6 cellular contexts compared by ENCODE assay signal in the genomic region with DNA sequence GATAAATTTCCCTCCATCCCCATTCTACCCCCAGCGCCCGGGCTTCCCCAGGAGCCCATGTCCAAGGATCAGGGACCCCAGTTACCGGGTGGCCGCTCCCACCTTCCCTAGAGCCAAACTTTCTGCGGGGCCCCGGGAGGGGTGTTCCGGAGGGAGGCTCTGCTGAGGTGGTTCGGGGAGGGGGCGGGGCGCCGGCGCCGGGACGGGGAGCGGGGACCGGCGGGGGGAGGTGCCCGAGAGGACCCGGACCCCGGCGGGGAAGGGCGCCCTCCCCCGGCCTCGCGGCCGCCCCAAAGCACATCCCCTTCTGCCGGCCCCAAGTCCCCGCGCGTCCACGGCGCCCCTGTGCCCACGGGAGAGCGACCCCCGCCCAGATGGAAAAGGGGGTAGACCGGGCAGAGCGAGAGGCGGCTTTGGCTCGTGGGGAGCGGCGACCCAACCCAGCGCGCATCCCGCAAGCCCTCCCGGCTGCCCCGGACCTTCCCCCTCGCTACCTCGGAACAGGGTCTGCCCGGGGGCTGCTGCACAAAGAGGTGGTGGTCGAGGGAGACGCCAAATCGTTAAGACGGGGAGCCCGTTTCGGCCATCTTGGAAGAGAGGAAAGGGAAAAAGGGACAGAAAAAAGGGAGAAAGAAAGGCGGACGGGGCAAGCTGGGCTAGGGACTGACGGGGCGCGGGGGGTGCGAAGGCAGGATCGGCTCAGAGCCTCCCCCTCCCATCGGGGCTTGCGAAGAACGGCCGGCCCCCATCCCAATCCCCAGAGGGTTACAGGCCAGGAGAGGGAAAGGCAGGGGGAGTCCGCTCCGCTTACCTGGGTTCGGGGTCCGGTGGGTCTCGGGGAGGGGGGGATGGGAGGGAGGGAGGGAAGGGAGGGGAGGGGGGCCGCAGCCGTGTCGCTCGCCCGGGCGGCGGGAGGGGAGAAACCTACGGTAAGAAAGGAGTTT. TPM values are rescaled to one million over a fixed set of nuclear protein-coding genes. Genes with fewer than 3 reads are reported as not detected.
A peak's percentile ranks its signal among the peaks of the same experiment; 100 is the strongest.
DNase-seq lines count a peak whose midpoint lies in the region; ATAC-seq, FAIRE-seq and TF ChIP-seq lines count a peak whose summit lies in the region.

No MANE protein-coding gene starts in this region.

- peak overlapping the region; percentile 84 for H3K27ac ChIP-seq in HepG2 (ENCODE audit: extremely low read length, insufficient read depth, low read length)

- 0 out of 2 replicates have a peak, but pooled peaks have one; percentile 5 for TF ChIP-seq CTCF in WI38 (IDR thresholded peaks at IDR 0.05; ENCODE audit: low read depth, low read length)
- TF ChIP-seq CTCF in HepG2 (CRISPR knock-in tag; IDR thresholded peaks at IDR 0.05) = peak; percentile 70

- in situ Hi-C loops in HAP-1 (cut with MboI; ENCODE audit: low sequenced_read_pairs) = no loop called here
- in situ Hi-C loops in HepG2 (cut with HindIII; ENCODE audit: extremely low pct_ligation_motif_present, low pct_unique_long_range_greater_than_20kb) = no loop called here

- DNase-seq in HAP-1 (ENCODE audit: low spot score in 2 of 2) = peak in 1 of 2 experiments; percentile 76
- no peak for DNase-seq in HepG2 (ENCODE audit: low spot score)
- DNase-seq in cortex of kidney (lab: John Stamatoyannopoulos, UW) = no peak
- DNase-seq in MV-4-11 (lab: John Stamatoyannopoulos, UW) = no peak

- no peak for FAIRE-seq in HepG2 (lab: Jason Lieb, UNC)

- H3K9me3 ChIP-seq in HAP-1 = no peaks in the 10 kb centered on the region
- H3K9me3 ChIP-seq in HepG2 (ENCODE audit: low read length) = no peaks in the 10 kb centered on the region

- 2% methylated on average over 61 of the region's 79 CpGs for WGBS in HepG2 (ENCODE audit: low lambda C conversion rate)

- no peak for TF ChIP-seq POLR2A in HepG2 (IDR thresholded peaks at IDR 0.05; ENCODE audit: insufficient read depth in 1 of 2, low read depth in 2 of 2, low read length in 2 of 2)

- H2AFZ ChIP-seq in HepG2 (ENCODE audit: low read length) = no peak overlapping the region

- peaks cover 10% of the 10 kb centered on the region for H4K20me1 ChIP-seq in HepG2 (ENCODE audit: insufficient read depth, low read length)

- peak; percentile 24; the same call in 1 of the 2 replicates for TF ChIP-seq RAD21 in HepG2 (CRISPR knock-in tag; IDR thresholded peaks at IDR 0.05)

- CTCF ChIA-PET in HepG2 (lab: Yijun Ruan, JAX; ENCODE audit: low intra/inter-chr PET ratio, low total read pairs) = interaction anchor here (2.5 kb wide), 1 partner anchor 14 kb away, joined by 6 read pairs; no protein-coding TSS in a partner anchor

- peaks cover 46% of the 10 kb centered on the region for H3K79me2 ChIP-seq in HepG2 (ENCODE audit: insufficient read depth, low read length)

- peaks cover 20% of the 10 kb centered on the region for H3K4me1 ChIP-seq in HAP-1
- peaks cover 58% of the 10 kb centered on the region for H3K4me1 ChIP-seq in HepG2 (ENCODE audit: insufficient read depth, low read length)

- H3K27me3 ChIP-seq in HAP-1 (ENCODE audit: low read depth) (no peaks in the 10 kb centered on the region), HepG2 (ENCODE audit: control insufficient read depth in 1 of 2, insufficient read depth in 2 of 2, low read length in 2 of 2) (no peaks in the 10 kb centered on the region; a peak in 1 of 5 replicates)

- intact Hi-C loops in HepG2 (cut with micrococcal nuclease; ENCODE audit: unreplicated experiment) = loop anchor here (2.0 kb wide), 1 partner anchor 17 kb away; a partner anchor contains a TSS

- H3K4me3 ChIP-seq in HAP-1 = peak overlapping the region; percentile 97
- peak overlapping the region; percentile 78 for H3K4me3 ChIP-seq in WI38 (ENCODE audit: low read depth, low read length)
- H3K4me3 ChIP-seq in HepG2 (replicated peaks in 1 of 3; ENCODE audit: insufficient read depth in 1 of 3, low read depth in 2 of 3, low read length in 3 of 3) = peak overlapping the region; percentile 84 to 94 (median 93)

- no peak for TF ChIP-seq EP300 in HepG2 (IDR thresholded peaks at IDR 0.05; ENCODE audit: low read depth in 2 of 2, low read length in 2 of 2)
- no peak for TF ChIP-seq EP300 in HepG2 (CRISPR knock-in tag; IDR thresholded peaks at IDR 0.05; ENCODE audit: borderline replicate concordance)

- BruUV-seq in HepG2 (replicated peaks; lab: Mats Ljungman, UMichigan) = no TSS peak

- POLR2A ChIA-PET in HepG2 (lab: Yijun Ruan, JAX) = no interaction called here

- H3K9ac ChIP-seq in HepG2 (ENCODE audit: insufficient read depth, low read depth, low read length) = peak overlapping the region; percentile 85

- H3K4me2 ChIP-seq in HepG2 (ENCODE audit: low read depth, low read length) = peak overlapping the region; percentile 92

- H3K36me3 ChIP-seq in HAP-1 (replicated peaks) (peaks cover 11% of the 10 kb centered on the region), HepG2 (replicated peaks in 1 of 2; ENCODE audit: control insufficient read depth in 1 of 2, insufficient read depth in 2 of 2, low read length in 2 of 2) (peaks cover 2 to 3% of the 10 kb centered on the region in 2 experiments; a peak in 3 of 5 replicates)

- ATAC-seq in HepG2 = no peak
- ATAC-seq in GM21737 (IDR thresholded peaks at IDR 0.05; ENCODE audit: unreplicated experiment) = no peak

RNA-seq across cellular contexts. Expression of a gene that starts 0.5 kb away (rescaled TPM):
- 11.6 and 11.7 TPM in 2 replicates for total RNA-seq in HepG2 (2016; rRNA removed; fragmentation: Illumina TruSeq; extraction: Trizol)
- 12.6 and 19.2 TPM in 2 replicates for total RNA-seq in HepG2 (2016; cell fraction: cytosol; rRNA removed; fragmentation: Illumina TruSeq; extraction: Trizol; ENCODE audit: low read depth)
- 8.9 and 11.5 TPM in 2 replicates for total RNA-seq in HepG2 (2016; cell fraction: insoluble cytoplasmic fraction; rRNA removed; fragmentation: Illumina TruSeq; extraction: Trizol)
- total RNA-seq in HepG2 (2016; cell fraction: membrane; rRNA removed; fragmentation: Illumina TruSeq; extraction: Trizol) = 33.3 and 35.3 TPM in 2 replicates
- 13.3 and 14.9 TPM in 2 replicates for total RNA-seq in HepG2 (2016; cell fraction: nucleus; rRNA removed; fragmentation: Illumina TruSeq; extraction: Trizol)
- polyA plus RNA-seq in HepG2 (2011; rRNA removed) = 29.4 and 30.6 TPM in 2 replicates
- 18.7 and 30.8 TPM in 2 replicates for polyA plus RNA-seq in HepG2 (2011; cell fraction: cytosol; rRNA removed)
- polyA plus RNA-seq in HepG2 (2011; cell fraction: nucleus; rRNA removed) = 53.9 and 68.1 TPM in 2 replicates
- polyA plus RNA-seq in HepG2 (2012) = 32.6 and 40.9 TPM in 2 replicates
- 194 and 224 TPM in 2 replicates for polyA plus RNA-seq in HepG2 (2016; cell fraction: cytosol; fragmentation: Illumina TruSeq; extraction: Trizol; ENCODE audit: low read depth)
- polyA plus RNA-seq in HepG2 (2016; cell fraction: insoluble cytoplasmic fraction; fragmentation: Illumina TruSeq; extraction: Trizol; ENCODE audit: low read depth) = 44.1 and 62.1 TPM in 2 replicates
- polyA plus RNA-seq in HepG2 (2016; cell fraction: membrane; fragmentation: Illumina TruSeq; extraction: Trizol; ENCODE audit: low read depth) = 209 and 253 TPM in 2 replicates
- 85.1 and 95.0 TPM in 2 replicates for polyA plus RNA-seq in HepG2 (2016; cell fraction: nucleus; fragmentation: Illumina TruSeq; extraction: Trizol; ENCODE audit: insufficient read depth, low read depth)
- polyA minus RNA-seq in HepG2 (2011; rRNA and poly(A)+ RNA removed; ENCODE audit: low replicate concordance) = 11.1 and 38.8 TPM in 2 replicates
- 30.5 and 32.4 TPM in 2 replicates for polyA minus RNA-seq in HepG2 (2011; cell fraction: cytosol; rRNA and poly(A)+ RNA removed)
- 13.9 and 14.2 TPM in 2 replicates for polyA minus RNA-seq in HepG2 (2011; cell fraction: nucleus; rRNA and poly(A)+ RNA removed)

RNA-seq across cellular contexts. Expression of a gene that starts 4.9 kb away (rescaled TPM):
- total RNA-seq in HepG2 (2016; rRNA removed; fragmentation: Illumina TruSeq; extraction: Trizol) = 517 and 688 TPM in 2 replicates
- 265 and 305 TPM in 2 replicates for total RNA-seq in HepG2 (2016; cell fraction: cytosol; rRNA removed; fragmentation: Illumina TruSeq; extraction: Trizol; ENCODE audit: low read depth)
- 517 and 718 TPM in 2 replicates for total RNA-seq in HepG2 (2016; cell fraction: insoluble cytoplasmic fraction; rRNA removed; fragmentation: Illumina TruSeq; extraction: Trizol)
- total RNA-seq in HepG2 (2016; cell fraction: membrane; rRNA removed; fragmentation: Illumina TruSeq; extraction: Trizol) = 175 and 189 TPM in 2 replicates
- 146 and 163 TPM in 2 replicates for total RNA-seq in HepG2 (2016; cell fraction: nucleus; rRNA removed; fragmentation: Illumina TruSeq; extraction: Trizol)
- 317 and 366 TPM in 2 replicates for polyA plus RNA-seq in HepG2 (2011; rRNA removed)
- polyA plus RNA-seq in HepG2 (2011; cell fraction: cytosol; rRNA removed) = 470 and 640 TPM in 2 replicates
- polyA plus RNA-seq in HepG2 (2011; cell fraction: nucleus; rRNA removed) = 121 and 122 TPM in 2 replicates
- 167 and 213 TPM in 2 replicates for polyA plus RNA-seq in HepG2 (2012)
- polyA plus RNA-seq in HepG2 (2016; cell fraction: cytosol; fragmentation: Illumina TruSeq; extraction: Trizol; ENCODE audit: low read depth) = 206 and 222 TPM in 2 replicates
- polyA plus RNA-seq in HepG2 (2016; cell fraction: insoluble cytoplasmic fraction; fragmentation: Illumina TruSeq; extraction: Trizol; ENCODE audit: low read depth) = 578 and 618 TPM in 2 replicates
- polyA plus RNA-seq in HepG2 (2016; cell fraction: membrane; fragmentation: Illumina TruSeq; extraction: Trizol; ENCODE audit: low read depth) = 134 and 136 TPM in 2 replicates
- 227 and 228 TPM in 2 replicates for polyA plus RNA-seq in HepG2 (2016; cell fraction: nucleus; fragmentation: Illumina TruSeq; extraction: Trizol; ENCODE audit: insufficient read depth, low read depth)
- 383 and 657 TPM in 2 replicates for polyA minus RNA-seq in HepG2 (2011; rRNA and poly(A)+ RNA removed; ENCODE audit: low replicate concordance)
- polyA minus RNA-seq in HepG2 (2011; cell fraction: cytosol; rRNA and poly(A)+ RNA removed) = 84.9 and 103 TPM in 2 replicates
- 32.9 and 35.0 TPM in 2 replicates for polyA minus RNA-seq in HepG2 (2011; cell fraction: nucleus; rRNA and poly(A)+ RNA removed)

RNA-seq across cellular contexts. Expression of a gene that starts 17.5 kb away (rescaled TPM):
- 34.1 and 42.6 TPM in 2 replicates for total RNA-seq in HepG2 (2016; rRNA removed; fragmentation: Illumina TruSeq; extraction: Trizol)
- 64.2 and 89.3 TPM in 2 replicates for total RNA-seq in HepG2 (2016; cell fraction: cytosol; rRNA removed; fragmentation: Illumina TruSeq; extraction: Trizol; ENCODE audit: low read depth)
- total RNA-seq in HepG2 (2016; cell fraction: insoluble cytoplasmic fraction; rRNA removed; fragmentation: Illumina TruSeq; extraction: Trizol) = 38.9 and 39.2 TPM in 2 replicates
- total RNA-seq in HepG2 (2016; cell fraction: membrane; rRNA removed; fragmentation: Illumina TruSeq; extraction: Trizol) = 72.8 and 92.2 TPM in 2 replicates
- total RNA-seq in HepG2 (2016; cell fraction: nucleus; rRNA removed; fragmentation: Illumina TruSeq; extraction: Trizol) = 12.0 and 15.5 TPM in 2 replicates
- 30.0 and 34.9 TPM in 2 replicates for polyA plus RNA-seq in HepG2 (2011; rRNA removed)
- polyA plus RNA-seq in HepG2 (2011; cell fraction: cytosol; rRNA removed) = 15.0 and 24.9 TPM in 2 replicates
- 10.7 and 11.5 TPM in 2 replicates for polyA plus RNA-seq in HepG2 (2011; cell fraction: nucleus; rRNA removed)
- 34.2 TPM in 2 replicates for polyA plus RNA-seq in HepG2 (2012)
- polyA plus RNA-seq in HepG2 (2016; cell fraction: cytosol; fragmentation: Illumina TruSeq; extraction: Trizol; ENCODE audit: low read depth) = 183 and 249 TPM in 2 replicates
- polyA plus RNA-seq in HepG2 (2016; cell fraction: insoluble cytoplasmic fraction; fragmentation: Illumina TruSeq; extraction: Trizol; ENCODE audit: low read depth) = 69.7 and 77.8 TPM in 2 replicates
- polyA plus RNA-seq in HepG2 (2016; cell fraction: membrane; fragmentation: Illumina TruSeq; extraction: Trizol; ENCODE audit: low read depth) = 135 and 168 TPM in 2 replicates
- polyA plus RNA-seq in HepG2 (2016; cell fraction: nucleus; fragmentation: Illumina TruSeq; extraction: Trizol; ENCODE audit: insufficient read depth, low read depth) = 46.2 and 46.8 TPM in 2 replicates
- polyA minus RNA-seq in HepG2 (2011; rRNA and poly(A)+ RNA removed; ENCODE audit: low replicate concordance) = 16.1 and 27.0 TPM in 2 replicates
- 7.2 and 7.7 TPM in 2 replicates for polyA minus RNA-seq in HepG2 (2011; cell fraction: cytosol; rRNA and poly(A)+ RNA removed)
- 7.1 and 8.1 TPM in 2 replicates for polyA minus RNA-seq in HepG2 (2011; cell fraction: nucleus; rRNA and poly(A)+ RNA removed)

RNA-seq across cellular contexts. Expression of a gene that starts 42.6 kb away (rescaled TPM):
- 27.6 and 50.7 TPM in 2 replicates for total RNA-seq in HepG2 (2016; rRNA removed; fragmentation: Illumina TruSeq; extraction: Trizol)
- total RNA-seq in HepG2 (2016; cell fraction: cytosol; rRNA removed; fragmentation: Illumina TruSeq; extraction: Trizol; ENCODE audit: low read depth) = 41.1 and 41.6 TPM in 2 replicates
- total RNA-seq in HepG2 (2016; cell fraction: insoluble cytoplasmic fraction; rRNA removed; fragmentation: Illumina TruSeq; extraction: Trizol) = 23.9 and 54.9 TPM in 2 replicates
- 44.6 and 48.3 TPM in 2 replicates for total RNA-seq in HepG2 (2016; cell fraction: membrane; rRNA removed; fragmentation: Illumina TruSeq; extraction: Trizol)
- 51.1 and 58.3 TPM in 2 replicates for total RNA-seq in HepG2 (2016; cell fraction: nucleus; rRNA removed; fragmentation: Illumina TruSeq; extraction: Trizol)
- polyA plus RNA-seq in HepG2 (2011; rRNA removed) = 69.5 TPM in 2 replicates
- 20.9 and 26.0 TPM in 2 replicates for polyA plus RNA-seq in HepG2 (2011; cell fraction: cytosol; rRNA removed)
- 261 and 305 TPM in 2 replicates for polyA plus RNA-seq in HepG2 (2011; cell fraction: nucleus; rRNA removed)
- 56.0 and 70.4 TPM in 2 replicates for polyA plus RNA-seq in HepG2 (2012)
- polyA plus RNA-seq in HepG2 (2016; cell fraction: cytosol; fragmentation: Illumina TruSeq; extraction: Trizol; ENCODE audit: low read depth) = 2.1 and 3.2 TPM in 2 replicates
- 25.3 and 28.2 TPM in 2 replicates for polyA plus RNA-seq in HepG2 (2016; cell fraction: insoluble cytoplasmic fraction; fragmentation: Illumina TruSeq; extraction: Trizol; ENCODE audit: low read depth)
- polyA plus RNA-seq in HepG2 (2016; cell fraction: membrane; fragmentation: Illumina TruSeq; extraction: Trizol; ENCODE audit: low read depth) = 10.7 and 10.9 TPM in 2 replicates
- polyA plus RNA-seq in HepG2 (2016; cell fraction: nucleus; fragmentation: Illumina TruSeq; extraction: Trizol; ENCODE audit: insufficient read depth, low read depth) = 142 and 147 TPM in 2 replicates
- polyA minus RNA-seq in HepG2 (2011; rRNA and poly(A)+ RNA removed; ENCODE audit: low replicate concordance) = 89.8 and 99.9 TPM in 2 replicates
- polyA minus RNA-seq in HepG2 (2011; cell fraction: cytosol; rRNA and poly(A)+ RNA removed) = 29.2 and 32.2 TPM in 2 replicates
- polyA minus RNA-seq in HepG2 (2011; cell fraction: nucleus; rRNA and poly(A)+ RNA removed) = 156 and 194 TPM in 2 replicates

RNA-seq across cellular contexts. Expression of a gene that starts 51.7 kb away (rescaled TPM):
- 54.0 and 63.6 TPM in 2 replicates for total RNA-seq in HepG2 (2016; rRNA removed; fragmentation: Illumina TruSeq; extraction: Trizol)
- total RNA-seq in HepG2 (2016; cell fraction: cytosol; rRNA removed; fragmentation: Illumina TruSeq; extraction: Trizol; ENCODE audit: low read depth) = 24.2 and 25.6 TPM in 2 replicates
- total RNA-seq in HepG2 (2016; cell fraction: insoluble cytoplasmic fraction; rRNA removed; fragmentation: Illumina TruSeq; extraction: Trizol) = 50.9 and 54.9 TPM in 2 replicates
- 49.8 and 54.0 TPM in 2 replicates for total RNA-seq in HepG2 (2016; cell fraction: membrane; rRNA removed; fragmentation: Illumina TruSeq; extraction: Trizol)
- total RNA-seq in HepG2 (2016; cell fraction: nucleus; rRNA removed; fragmentation: Illumina TruSeq; extraction: Trizol) = 32.5 and 37.2 TPM in 2 replicates
- polyA plus RNA-seq in HepG2 (2011; rRNA removed) = 20.4 and 24.5 TPM in 2 replicates
- 18.5 and 20.4 TPM in 2 replicates for polyA plus RNA-seq in HepG2 (2011; cell fraction: cytosol; rRNA removed)
- 45.9 and 55.3 TPM in 2 replicates for polyA plus RNA-seq in HepG2 (2011; cell fraction: nucleus; rRNA removed)
- polyA plus RNA-seq in HepG2 (2012) = 22.2 and 27.9 TPM in 2 replicates
- polyA plus RNA-seq in HepG2 (2016; cell fraction: cytosol; fragmentation: Illumina TruSeq; extraction: Trizol; ENCODE audit: low read depth) = 12.9 and 15.0 TPM in 2 replicates
- 41.7 and 46.6 TPM in 2 replicates for polyA plus RNA-seq in HepG2 (2016; cell fraction: insoluble cytoplasmic fraction; fragmentation: Illumina TruSeq; extraction: Trizol; ENCODE audit: low read depth)
- 27.7 and 30.2 TPM in 2 replicates for polyA plus RNA-seq in HepG2 (2016; cell fraction: membrane; fragmentation: Illumina TruSeq; extraction: Trizol; ENCODE audit: low read depth)
- 62.7 and 68.7 TPM in 2 replicates for polyA plus RNA-seq in HepG2 (2016; cell fraction: nucleus; fragmentation: Illumina TruSeq; extraction: Trizol; ENCODE audit: insufficient read depth, low read depth)
- 76.9 and 79.2 TPM in 2 replicates for polyA minus RNA-seq in HepG2 (2011; rRNA and poly(A)+ RNA removed; ENCODE audit: low replicate concordance)
- 17.3 and 17.5 TPM in 2 replicates for polyA minus RNA-seq in HepG2 (2011; cell fraction: cytosol; rRNA and poly(A)+ RNA removed)
- 12.9 and 14.0 TPM in 2 replicates for polyA minus RNA-seq in HepG2 (2011; cell fraction: nucleus; rRNA and poly(A)+ RNA removed)
